9 cellular contexts compared by ENCODE assay signal in the genomic region with DNA sequence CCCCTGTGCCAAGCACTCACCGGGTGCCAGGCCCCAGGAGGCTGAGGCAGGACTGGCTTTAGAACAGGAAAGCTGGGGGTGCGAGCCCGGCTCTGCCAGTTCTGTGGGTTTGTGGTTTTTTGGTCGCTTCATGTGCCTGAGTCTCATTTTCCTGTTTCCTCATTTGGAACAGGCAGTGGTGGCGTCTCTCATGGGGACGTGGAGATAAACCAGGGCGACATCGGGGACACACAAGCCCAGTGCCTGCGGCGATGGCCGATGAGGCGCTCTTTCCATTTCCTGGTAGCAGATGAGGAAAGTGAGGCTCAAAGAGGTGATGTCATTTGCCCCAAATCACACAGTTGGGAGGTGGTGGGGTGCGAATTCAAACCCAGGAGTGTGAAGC. TPM values are rescaled to one million over a fixed set of nuclear protein-coding genes. Genes with fewer than 3 reads are reported as not detected.
DNase-seq lines count a peak whose midpoint lies in the region; ATAC-seq and TF ChIP-seq lines count a peak whose summit lies in the region.
"Had no signal": no experiment of that assay in that cellular context is flagged by ENCODE, and none has a peak within 500 bp of the region (broad histone marks: within the 10 kb centered on the region; RNA-seq: fewer than 3 reads in every experiment).

No MANE protein-coding gene starts in this region.

- no peaks in the 10 kb centered on the region for H3K36me3 Mint-ChIP-seq in activated CD8-positive, alpha-beta memory T cell treated with anti-CD3 and anti-CD28 coated beads, Interleukin-2, amount 10 ng/mL, durations not matched to agents 7 days and 5 days

- H3K4me1 ChIP-seq in thyroid gland (peaks cover 72 to 79% of the 10 kb centered on the region in 2 donors), GM23248 (ENCODE audit: insufficient read depth) (no peaks in the 10 kb centered on the region)

- no peaks in the 10 kb centered on the region for H3K9me2 ChIP-seq in GM23248 (ENCODE audit: insufficient read depth)

- H3K9me3 ChIP-seq in thyroid gland, result no peaks in the 10 kb centered on the region
- no peaks in the 10 kb centered on the region for H3K9me3 ChIP-seq in GM23248 (ENCODE audit: low read depth)

- no peaks in the 10 kb centered on the region for H3K79me2 ChIP-seq in GM23248 (ENCODE audit: insufficient read depth)

- 71% methylated on average over 9 to 13 of the region's 13 CpGs for whole genome bisulfite sequencing in thyroid gland, 2 donors
- 83 to 84% methylated on average over 13 of the region's 13 CpGs for WGBS in GM23248 (ENCODE audit: low coverage in 1 of 2, low lambda C conversion rate in 2 of 2, missing lambda C conversion rate in 2 of 2), 2 experiments

- peak; percentile 71 for ATAC-seq in activated CD8-positive, alpha-beta memory T cell treated with anti-CD3 and anti-CD28 coated beads, Interleukin-2, amount 10 ng/mL, durations not matched to agents 7 days and 5 days

- no peaks in the 10 kb centered on the region for H3F3A ChIP-seq in GM23248 (ENCODE audit: insufficient read depth)

- in situ Hi-C loops in GM23248 (cut with MboI), result no loop called here

- H3K27ac ChIP-seq in thyroid gland (peak overlapping the region; percentile 89 to 92 (median 89)), GM23248 (no peak overlapping the region)
- H3K27ac ChIP-seq: coronary artery had no signal

- H3K4me1 Mint-ChIP-seq in activated CD8-positive, alpha-beta memory T cell treated with anti-CD3 and anti-CD28 coated beads, Interleukin-2, amount 10 ng/mL, durations not matched to agents 7 days and 5 days, result peaks cover 16% of the 10 kb centered on the region

- no peaks in the 10 kb centered on the region for H3K27me3 Mint-ChIP-seq in activated CD8-positive, alpha-beta memory T cell treated with anti-CD3 and anti-CD28 coated beads, Interleukin-2, amount 10 ng/mL, durations not matched to agents 7 days and 5 days

- H3K4me2 ChIP-seq in GM23248 (ENCODE audit: unreplicated experiment), result no peak overlapping the region

- H3K9ac ChIP-seq in GM23248, result no peak overlapping the region

- H3K4me3 Mint-ChIP-seq in activated CD8-positive, alpha-beta memory T cell treated with anti-CD3 and anti-CD28 coated beads, Interleukin-2, amount 10 ng/mL, durations not matched to agents 7 days and 5 days, result no peak overlapping the region

- CTCF ChIA-PET in activated CD8-positive, alpha-beta memory T cell treated with anti-CD3 and anti-CD28 coated beads, Interleukin-2, amount 10 ng/mL, durations not matched to agents 7 days and 5 days (lab: Charles Lee), result no interaction called here

- no peak for TF ChIP-seq CTCF in thyroid gland (IDR thresholded peaks at IDR 0.05)

- no peaks in the 10 kb centered on the region for H3K9me3 Mint-ChIP-seq in activated CD8-positive, alpha-beta memory T cell treated with anti-CD3 and anti-CD28 coated beads, Interleukin-2, amount 10 ng/mL, durations not matched to agents 7 days and 5 days (ENCODE audit: low read depth)

- peak; percentile 74 for DNase-seq in activated effector memory CD4-positive, alpha-beta T cell treated with anti-CD3 and anti-CD28 coated beads, Interleukin-2, amount 50 U/mL, for 16 hours
- DNase-seq in activated effector memory CD4-positive, alpha-beta T cell treated with Interleukin-2 at 50 U/mL for 16 hours, result no peak
- peak; percentile 71 for DNase-seq in activated CD8-positive, alpha-beta memory T cell treated with anti-CD3 and anti-CD28 coated beads, Interleukin-2, amount 10 ng/mL, durations not matched to agents 7 days and 5 days
- DNase-seq in medulla oblongata (ENCODE audit: extremely low spot score) (peak; percentile 48), thyroid gland (peak; percentile 83 to 87), EL (no peak), cerebellum (ENCODE audit: low spot score) (no peak), GM23248 (no peak)

- TF ChIP-seq POLR2A in thyroid gland (IDR thresholded peaks at IDR 0.05), result no peak

- peak overlapping the region; percentile 63 for H3K27ac Mint-ChIP-seq in activated CD8-positive, alpha-beta memory T cell treated with anti-CD3 and anti-CD28 coated beads, Interleukin-2, amount 10 ng/mL, durations not matched to agents 7 days and 5 days

- H3K36me3 ChIP-seq in thyroid gland (no peaks in the 10 kb centered on the region), GM23248 (ENCODE audit: low read depth) (no peaks in the 10 kb centered on the region)

- H3K27me3 ChIP-seq in thyroid gland, result no peaks in the 10 kb centered on the region
- H3K27me3 ChIP-seq in GM23248 (replicated peaks; ENCODE audit: insufficient read depth), result no peaks in the 10 kb centered on the region

- no peak overlapping the region for H2AFZ ChIP-seq in GM23248

- H3K4me3 ChIP-seq in thyroid gland (replicated peaks in 1 of 3) (no peak overlapping the region), GM23248 (no peak overlapping the region)
- H3K4me3 ChIP-seq: coronary artery had no signal

- intact Hi-C loops in thyroid gland (cut with DNase I), result no loop called here

- H4K20me1 ChIP-seq in GM23248 (ENCODE audit: insufficient read depth), result no peaks in the 10 kb centered on the region

RNA-seq across cellular contexts. Expression of gene CHKA, which starts 20.8 kb away (rescaled TPM):
- 10 to 100 TPM in 1 of 2 experiments, 1 to 10 TPM in 1; 5.3 to 12.9 TPM for total RNA-seq in activated CD8-positive, alpha-beta memory T cell treated with anti-CD3 and anti-CD28 coated beads, Interleukin-2, amount 10 ng/mL, durations not matched to agents 7 days and 5 days
- total RNA-seq in thyroid gland (100 to 1,000 TPM in 1 of 4 donors, 10 to 100 TPM in 3; 86.8 to 106 (median 93.1) TPM), cerebellum (53.4 TPM)
- 4.2 and 12.3 TPM in 2 replicates for total RNA-seq in GM23248 (2014; rRNA removed; shearing (Covaris generic))
- 3.6 and 4.2 TPM in 2 replicates for polyA plus RNA-seq in GM23248 (2016; fragmentation: Nextera tagmentation; extraction: Ambion mirVana)

Comparison
In these comparisons a context has a peak if more than half of its experiments do, and no peak if none do; other contexts are left out.
1. DNase-seq: peak in activated effector memory CD4-positive, alpha-beta T cell treated with anti-CD3 and anti-CD28 coated beads, Interleukin-2, amount 50 U/mL, for 16 hours (single experiment), activated CD8-positive, alpha-beta memory T cell treated with anti-CD3 and anti-CD28 coated beads, Interleukin-2, amount 10 ng/mL, durations not matched to agents 7 days and 5 days (single experiment), medulla oblongata (single experiment) and thyroid gland (2 of 2); none in activated effector memory CD4-positive, alpha-beta T cell treated with Interleukin-2 at 50 U/mL for 16 hours (single experiment), EL (single experiment), cerebellum (single experiment) and GM23248 (single experiment).